8 cellular contexts compared by ENCODE assay signal in the genomic region with DNA sequence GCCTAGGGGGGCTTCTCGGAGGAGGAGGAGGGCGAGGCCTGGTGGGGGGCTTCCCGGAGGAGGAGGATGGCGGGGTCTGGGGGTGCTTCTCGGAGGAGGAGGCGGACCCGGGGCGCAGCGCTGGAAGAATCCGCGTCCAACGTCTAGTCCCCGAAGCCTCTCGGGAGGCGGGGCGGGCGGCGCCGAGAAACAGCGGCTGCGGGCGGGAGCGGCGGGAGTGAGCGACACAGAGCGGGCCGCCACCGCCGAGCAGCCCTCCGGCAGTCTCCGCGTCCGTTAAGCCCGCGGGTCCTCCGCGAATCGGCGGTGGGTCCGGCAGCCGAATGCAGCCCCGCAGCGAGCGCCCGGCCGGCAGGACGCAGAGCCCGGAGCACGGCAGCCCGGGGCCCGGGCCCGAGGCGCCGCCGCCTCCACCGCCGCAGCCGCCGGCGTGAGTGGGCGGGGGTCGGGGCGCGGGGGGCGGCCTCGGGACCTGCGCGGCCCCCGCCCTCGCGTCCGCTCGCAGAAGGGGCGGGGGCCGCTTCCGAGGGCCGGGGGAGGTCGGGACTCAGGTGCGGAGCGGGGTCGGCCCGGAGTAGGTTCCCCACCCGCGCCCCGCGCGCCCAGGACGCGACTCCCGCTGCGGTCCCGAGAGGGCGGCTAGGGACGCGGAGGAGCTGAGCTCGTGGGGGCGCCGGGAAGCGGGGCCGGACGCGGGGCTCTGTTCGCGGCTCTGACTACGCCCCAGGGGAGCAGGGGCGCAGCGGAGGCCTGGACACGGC. TPM values are rescaled to one million over a fixed set of nuclear protein-coding genes. Genes with fewer than 3 reads are reported as not detected.
DNase-seq lines count a peak whose midpoint lies in the region; ATAC-seq and TF ChIP-seq lines count a peak whose summit lies in the region.

A gene (plus strand): TSS at position 214 of the 761 bp plus-strand sequence. CDS start 110 bp downstream, at position 324.

- peaks cover 5% of the 10 kb centered on the region for H3K36me3 Mint-ChIP-seq in T-cell
- H3K36me3 Mint-ChIP-seq in activated naive CD8-positive, alpha-beta T cell treated with anti-CD3 and anti-CD28 coated beads for 36 hours, result peaks cover 14% of the 10 kb centered on the region
- peaks cover 4% of the 10 kb centered on the region for H3K36me3 Mint-ChIP-seq in type B pancreatic cell

- H3K27ac ChIP-seq in 22Rv1 (peak within 1 kb of the TSS; percentile 86), cardiac muscle cell (no peak within 1 kb of the TSS)

- ATAC-seq in GM18502 (IDR thresholded peaks at IDR 0.05; ENCODE audit: poor library complexity, unreplicated experiment) (peak; percentile 50), T-cell (replicated peaks in 1 of 4) (peak; percentile 56 to 64 (median 60))

- H3K36me3 ChIP-seq in cardiac muscle cell, result peaks cover 7% of the 10 kb centered on the region

- DNase-seq in HuH-7 (ENCODE audit: low spot score), result peak; percentile 86
- DNase-seq in T-cell, result peak; percentile 49 to 82 (median 70)
- peak; percentile 88 for DNase-seq in activated naive CD8-positive, alpha-beta T cell treated with anti-CD3 and anti-CD28 coated beads for 36 hours
- peak; percentile 75 to 78 for DNase-seq in cardiac muscle cell (ENCODE audit: low read depth in 1 of 2, low spot score in 1 of 2)
- peak; percentile 58 to 96 (median 82) for DNase-seq in posterior cingulate gyrus
- DNase-seq in type B pancreatic cell (ENCODE audit: extremely low spot score, unreplicated experiment), result peak; percentile 85

- H3K27me3 Mint-ChIP-seq in T-cell, result no peaks in the 10 kb centered on the region
- H3K27me3 Mint-ChIP-seq in activated naive CD8-positive, alpha-beta T cell treated with anti-CD3 and anti-CD28 coated beads for 36 hours, result no peaks in the 10 kb centered on the region
- no peaks in the 10 kb centered on the region for H3K27me3 Mint-ChIP-seq in type B pancreatic cell

- H3K4me1 ChIP-seq in cardiac muscle cell (ENCODE audit: low read depth), result peaks cover 3% of the 10 kb centered on the region

- POLR2A ChIA-PET in T-cell (lab: Charles Lee), result no interaction called here

- CTCF ChIA-PET in T-cell (lab: Charles Lee), result no interaction called here

- intact Hi-C loops in posterior cingulate gyrus (cut with DNase I), result no loop called here

- peaks cover 8% of the 10 kb centered on the region for H3K27me3 ChIP-seq in cardiac muscle cell

- H3K9me3 ChIP-seq in cardiac muscle cell (ENCODE audit: low read depth), result no peaks in the 10 kb centered on the region

- H3K9me3 Mint-ChIP-seq in T-cell (no peaks in the 10 kb centered on the region), type B pancreatic cell (no peaks in the 10 kb centered on the region)
- no peaks in the 10 kb centered on the region for H3K9me3 Mint-ChIP-seq in activated naive CD8-positive, alpha-beta T cell treated with anti-CD3 and anti-CD28 coated beads for 36 hours

- H3K4me1 Mint-ChIP-seq in T-cell (peaks cover 18 to 31% (median 18%) of the 10 kb centered on the region in 3 donors), type B pancreatic cell (ENCODE audit: unreplicated experiment) (peaks cover 12% of the 10 kb centered on the region)
- H3K4me1 Mint-ChIP-seq in activated naive CD8-positive, alpha-beta T cell treated with anti-CD3 and anti-CD28 coated beads for 36 hours, result peaks cover 15% of the 10 kb centered on the region

- H3K4me3 Mint-ChIP-seq in T-cell (peak within 1 kb of the TSS; percentile 87 to 90 (median 87)), type B pancreatic cell (peak within 1 kb of the TSS; percentile 95)
- H3K4me3 Mint-ChIP-seq in activated naive CD8-positive, alpha-beta T cell treated with anti-CD3 and anti-CD28 coated beads for 36 hours, result peak within 1 kb of the TSS; percentile 99

- TF ChIP-seq CTCF in 22Rv1 (IDR thresholded peaks at IDR 0.05) (no peak), cardiac muscle cell (IDR thresholded peaks at IDR 0.05; ENCODE audit: low read depth, low read length) (no peak), type B pancreatic cell (conservative IDR thresholded peaks at IDR 0.05) (no peak)

- H3K27ac Mint-ChIP-seq in T-cell (no peak within 1 kb of the TSS), type B pancreatic cell (no peak within 1 kb of the TSS)
- H3K27ac Mint-ChIP-seq in activated naive CD8-positive, alpha-beta T cell treated with anti-CD3 and anti-CD28 coated beads for 36 hours, result peak within 1 kb of the TSS; percentile 72

- H3K4me3 ChIP-seq in cardiac muscle cell, result peak within 1 kb of the TSS; percentile 94

RNA-seq across cellular contexts. Expression of the gene that starts here (rescaled TPM):
- total RNA-seq in T-cell (10 to 100 TPM; 17.5 to 45.3 (median 37.1) TPM), cardiac muscle cell (16.2 and 42.9 TPM in 2 replicates), type B pancreatic cell (ENCODE audit: low replicate concordance) (31.5 and 42.2 TPM in 2 replicates)
- total RNA-seq in activated naive CD8-positive, alpha-beta T cell treated with anti-CD3 and anti-CD28 coated beads for 36 hours, result 10 to 100 TPM; 19.5 to 22.5 TPM
- polyA plus RNA-seq in cardiac muscle cell, result 31.5 and 40.6 TPM in 2 replicates
